9 cellular contexts compared by ENCODE assay signal in genomic region chr4:73589261-73589847, GRCh38. TPM values are rescaled to one million over a fixed set of nuclear protein-coding genes. Genes with fewer than 3 reads are reported as not detected.
DNase-seq lines count a peak whose midpoint lies in the region; ATAC-seq and TF ChIP-seq lines count a peak whose summit lies in the region.
"Had no signal": no experiment of that assay in that cellular context is flagged by ENCODE, and none has a peak within 500 bp of the region (broad histone marks: within the 10 kb centered on the region; RNA-seq: fewer than 3 reads in every experiment).

No MANE protein-coding gene starts in this region.

- no peaks in the 10 kb centered on the region for H3K27me3 Mint-ChIP-seq in effector memory CD8-positive, alpha-beta T cell
- H3K27me3 Mint-ChIP-seq in activated T-helper 2 cell treated with anti-CD3 and anti-CD28 coated beads, Interferon-gamma antibody, Interleukin-2, Interleukin-4, amounts not matched to agents 10 μg/mL and 5 μg/mL and 100 μg/mL, durations not matched to agents 14 hours and 24 hours and 36 hours (ENCODE audit: low read depth), result no peaks in the 10 kb centered on the region
- H3K27me3 Mint-ChIP-seq: central memory CD8-positive, alpha-beta T cell had no signal

- H3K9me3 Mint-ChIP-seq in effector memory CD8-positive, alpha-beta T cell, result no peaks in the 10 kb centered on the region
- no peaks in the 10 kb centered on the region for H3K9me3 Mint-ChIP-seq in activated T-helper 2 cell treated with anti-CD3 and anti-CD28 coated beads, Interferon-gamma antibody, Interleukin-2, Interleukin-4, amounts not matched to agents 10 μg/mL and 5 μg/mL and 100 μg/mL, durations not matched to agents 14 hours and 24 hours and 36 hours
- H3K9me3 Mint-ChIP-seq: central memory CD8-positive, alpha-beta T cell had no signal

- intact Hi-C loops in sciatic nerve (cut with DNase I), result no loop called here
- intact Hi-C loops in activated T-helper 2 cell treated with anti-CD3 and anti-CD28 coated beads, Interferon-gamma antibody, Interleukin-2, Interleukin-4, amounts not matched to agents 10 μg/mL and 5 μg/mL and 100 μg/mL, durations not matched to agents 14 hours and 24 hours and 36 hours (cut with micrococcal nuclease), result no loop called here
- intact Hi-C loops in esophagus muscularis mucosa (cut with DNase I), result no loop called here

- H3K27me3 ChIP-seq in esophagus muscularis mucosa, result no peaks in the 10 kb centered on the region

- no peaks in the 10 kb centered on the region for H3K4me1 Mint-ChIP-seq in effector memory CD8-positive, alpha-beta T cell (ENCODE audit: low read depth in 2 of 2)
- H3K4me1 Mint-ChIP-seq in activated T-helper 2 cell treated with anti-CD3 and anti-CD28 coated beads, Interferon-gamma antibody, Interleukin-2, Interleukin-4, amounts not matched to agents 10 μg/mL and 5 μg/mL and 100 μg/mL, durations not matched to agents 14 hours and 24 hours and 36 hours (ENCODE audit: low read depth), result no peaks in the 10 kb centered on the region
- H3K4me1 Mint-ChIP-seq: central memory CD8-positive, alpha-beta T cell had no signal

- no peak for TF ChIP-seq EP300 in esophagus muscularis mucosa (IDR thresholded peaks at IDR 0.05)

- ATAC-seq in GM19395 (IDR thresholded peaks at IDR 0.05; ENCODE audit: unreplicated experiment) (peak; percentile 43), HG03025 (IDR thresholded peaks at IDR 0.05; ENCODE audit: low FRiP score, unreplicated experiment) (peak; percentile 8), sciatic nerve (peak; percentile 61)
- no peak for ATAC-seq in effector memory CD8-positive, alpha-beta T cell (replicated peaks)

- TF ChIP-seq CTCF in esophagus muscularis mucosa (IDR thresholded peaks at IDR 0.05), result no peak

- no peak overlapping the region for H3K27ac ChIP-seq in esophagus muscularis mucosa (replicated peaks in 1 of 4)

- TF ChIP-seq POLR2A in Raji (IDR thresholded peaks at IDR 0.05; ENCODE audit: insufficient read depth, low read depth, low read length) (peak; percentile 34; the same call in 1 of the 2 replicates), esophagus muscularis mucosa (IDR thresholded peaks at IDR 0.05; ENCODE audit: low read depth) (no peak)

- no peaks in the 10 kb centered on the region for H3K36me3 Mint-ChIP-seq in effector memory CD8-positive, alpha-beta T cell (ENCODE audit: insufficient read depth)
- H3K36me3 Mint-ChIP-seq in activated T-helper 2 cell treated with anti-CD3 and anti-CD28 coated beads, Interferon-gamma antibody, Interleukin-2, Interleukin-4, amounts not matched to agents 10 μg/mL and 5 μg/mL and 100 μg/mL, durations not matched to agents 14 hours and 24 hours and 36 hours (ENCODE audit: low read depth), result no peaks in the 10 kb centered on the region

- no peaks in the 10 kb centered on the region for H3K9me3 ChIP-seq in esophagus muscularis mucosa

- no peak overlapping the region for H3K4me3 Mint-ChIP-seq in effector memory CD8-positive, alpha-beta T cell
- H3K4me3 Mint-ChIP-seq in activated T-helper 2 cell treated with anti-CD3 and anti-CD28 coated beads, Interferon-gamma antibody, Interleukin-2, Interleukin-4, amounts not matched to agents 10 μg/mL and 5 μg/mL and 100 μg/mL, durations not matched to agents 14 hours and 24 hours and 36 hours (ENCODE audit: low read depth), result no peak overlapping the region
- H3K4me3 Mint-ChIP-seq: central memory CD8-positive, alpha-beta T cell had no signal

- no peak overlapping the region for H3K27ac Mint-ChIP-seq in effector memory CD8-positive, alpha-beta T cell
- no peak overlapping the region for H3K27ac Mint-ChIP-seq in activated T-helper 2 cell treated with anti-CD3 and anti-CD28 coated beads, Interferon-gamma antibody, Interleukin-2, Interleukin-4, amounts not matched to agents 10 μg/mL and 5 μg/mL and 100 μg/mL, durations not matched to agents 14 hours and 24 hours and 36 hours

- H3K36me3 ChIP-seq in esophagus muscularis mucosa, result no peaks in the 10 kb centered on the region

- 88% methylated on average over 4 of the region's 4 CpGs for WGBS in esophagus muscularis mucosa

- DNase-seq in sciatic nerve (ENCODE audit: low spot score) (no peak), NCI-H2171 treated with DMSO at 0.1 percent for 48 hours (lab: John Stamatoyannopoulos, UW) (no peak), esophagus muscularis mucosa (ENCODE audit: extremely low spot score) (no peak)
- DNase-seq in effector memory CD8-positive, alpha-beta T cell, result no peak
- DNase-seq in activated T-helper 2 cell treated with anti-CD3 and anti-CD28 coated beads, Interferon-gamma antibody, Interleukin-2, Interleukin-4, amounts not matched to agents 10 μg/mL and 5 μg/mL and 100 μg/mL, durations not matched to agents 14 hours and 24 hours and 36 hours (ENCODE audit: low spot score), result no peak

- peaks cover 0 to 15% (median 13%) of the 10 kb centered on the region in 4 donors for H3K4me1 ChIP-seq in esophagus muscularis mucosa

- no peak overlapping the region for H3K4me3 ChIP-seq in esophagus muscularis mucosa

RNA-seq across cellular contexts. Expression of gene RASSF6, which starts 30.9 kb away (rescaled TPM):
- not detected for total RNA-seq in sciatic nerve
- total RNA-seq in activated T-helper 2 cell treated with anti-CD3 and anti-CD28 coated beads, Interferon-gamma antibody, Interleukin-2, Interleukin-4, amounts not matched to agents 10 μg/mL and 5 μg/mL and 100 μg/mL, durations not matched to agents 14 hours and 24 hours and 36 hours, result not detected in 2 replicates
- 1 to 10 TPM in 1 of 4 donors, under 1 TPM in 3; 0.26 to 1.2 (median 0.62) TPM for total RNA-seq in esophagus muscularis mucosa
